ENCODE assay signal across 9 cellular contexts in genomic region chr4:69984030-69984443, GRCh38. TPM values are rescaled to one million over a fixed set of nuclear protein-coding genes. Genes with fewer than 3 reads are reported as not detected.
DNase-seq lines count a peak whose midpoint lies in the region; ATAC-seq and TF ChIP-seq lines count a peak whose summit lies in the region.
"Had no signal": no experiment of that assay in that cellular context is flagged by ENCODE, and none has a peak within 500 bp of the region (broad histone marks: within the 10 kb centered on the region; RNA-seq: fewer than 3 reads in every experiment).

No MANE protein-coding gene starts in this region.

- no peak for TF ChIP-seq POLR2A in NB4 (IDR thresholded peaks at IDR 0.05; ENCODE audit: extremely low read depth, insufficient read length)

- TF ChIP-seq CTCF in NB4 (IDR thresholded peaks at IDR 0.05; ENCODE audit: low read depth, low read length): no peak

- DNase-seq in NB4 (ENCODE audit: low read depth) (peak; percentile 4), dermis blood vessel endothelial cell (peak; percentile 10), renal cortical epithelial cell (ENCODE audit: low read depth) (peak; percentile 80), KG1 (lab: John Stamatoyannopoulos, UW) (no peak), activated gamma-delta T cell treated with Interleukin-2 at 50 U/mL for 16 hours (no peak), NCI-H524 treated with DMSO at 0.1 percent for 48 hours (lab: John Stamatoyannopoulos, UW) (no peak)
- DNase-seq in stimulated activated CD4-positive, alpha-beta T cell treated with anti-CD3 and anti-CD28 coated beads, Interleukin-1b, Interleukin-23, amount 100 ng/mL, for 48 hours: no peak

- peak; percentile 65 for ATAC-seq in GM21390 (IDR thresholded peaks at IDR 0.05; ENCODE audit: unreplicated experiment)

- H3K4me3 ChIP-seq in NB4 (ENCODE audit: low read depth, low read length): no peak overlapping the region
- H3K4me3 ChIP-seq: lung had no signal

RNA-seq across cellular contexts. Expression of gene STATH, which starts 11.7 kb away (rescaled TPM):
- total RNA-seq in dermis blood vessel endothelial cell (not detected in 2 replicates), renal cortical epithelial cell (not detected in 2 replicates)
- total RNA-seq: lung had no signal

RNA-seq across cellular contexts. Expression of gene CSN2, which starts 18.5 kb away (rescaled TPM):
- not detected in 2 replicates for total RNA-seq in dermis blood vessel endothelial cell
- not detected in 2 replicates for total RNA-seq in renal cortical epithelial cell
- total RNA-seq: lung had no signal

RNA-seq across cellular contexts. Expression of gene HTN3, which starts 44.2 kb away (rescaled TPM):
- total RNA-seq in dermis blood vessel endothelial cell (not detected in 2 replicates), renal cortical epithelial cell (not detected in 2 replicates)
- total RNA-seq: lung had no signal

RNA-seq across cellular contexts. Expression of gene CSN1S1, which starts 53.2 kb away (rescaled TPM):
- total RNA-seq in dermis blood vessel endothelial cell (0.09 TPM in 1 of 2 replicates, not detected in the other), renal cortical epithelial cell (not detected in 2 replicates)
- total RNA-seq: lung had no signal

Comparison
In these comparisons a context has a peak if more than half of its experiments do, and no peak if none do; other contexts are left out.
1. DNase-seq: peak in NB4 (single experiment), dermis blood vessel endothelial cell (single experiment) and renal cortical epithelial cell (single experiment); none in stimulated activated CD4-positive, alpha-beta T cell treated with anti-CD3 and anti-CD28 coated beads, Interleukin-1b, Interleukin-23, amount 100 ng/mL, for 48 hours (single experiment), KG1 (single experiment), activated gamma-delta T cell treated with Interleukin-2 at 50 U/mL for 16 hours (single experiment) and NCI-H524 treated with DMSO at 0.1 percent for 48 hours (single experiment).